Comparison of ENCODE assay signal across 21 cellular contexts in genomic region chr11:133443361-133443760, GRCh38.
"Had no signal": no experiment of that assay in that cellular context is flagged by ENCODE, and none has a peak within 500 bp of the region (broad histone marks: within the 10 kb centered on the region; RNA-seq: fewer than 3 reads in every experiment).

No MANE protein-coding gene starts in this region.

- H3K4me1 Mint-ChIP-seq: activated B cell treated with CpG ODN at 0.5 μM for 24 hours; activated CD4-positive, alpha-beta T cell treated with anti-CD3 and anti-CD28 coated beads, Interleukin-2, amount 10 ng/mL, durations not matched to agents 24 days and 14 days; activated naive CD4-positive, alpha-beta T cell treated with anti-CD3 and anti-CD28 coated beads, Interleukin-2, amount 10 ng/mL, durations not matched to agents 7 days and 5 days; activated naive CD8-positive, alpha-beta T cell treated with anti-CD3 and anti-CD28 coated beads, Interleukin-2, amount 50 U/mL, for 24 hours; natural killer cell; stimulated activated naive B cell treated with anti-CD40 and anti-IgM and Interleukin-4, amounts not matched to agents 10 μg/mL and 1 μg/mL and 100 μg/mL, for 72 hours had no signal

- H3K27me3 Mint-ChIP-seq: activated B cell treated with CpG ODN at 0.5 μM for 24 hours; activated CD4-positive, alpha-beta T cell treated with anti-CD3 and anti-CD28 coated beads, Interleukin-2, amount 10 ng/mL, durations not matched to agents 24 days and 14 days; activated CD8-positive, alpha-beta T cell treated with anti-CD3 and anti-CD28 coated beads for 36 hours; activated naive CD4-positive, alpha-beta T cell treated with anti-CD3 and anti-CD28 coated beads, Interleukin-2, amount 10 ng/mL, durations not matched to agents 7 days and 5 days; activated naive CD8-positive, alpha-beta T cell treated with anti-CD3 and anti-CD28 coated beads, Interleukin-2, amount 50 U/mL, for 24 hours; activated T-cell treated with anti-CD3 and anti-CD28 coated beads, Interleukin-2, amount 50 U/mL, for 24 hours; stimulated activated naive B cell treated with anti-CD40 and anti-IgM and Interleukin-4, amounts not matched to agents 10 μg/mL and 1 μg/mL and 100 μg/mL, for 72 hours had no signal

- H3K27ac ChIP-seq: ascending aorta, coronary artery, gastrocnemius medialis, left ventricle myocardium inferior, spleen, upper lobe of right lung had no signal

- H3K27ac Mint-ChIP-seq: activated B cell treated with CpG ODN at 0.5 μM for 24 hours; activated CD4-positive, alpha-beta T cell treated with anti-CD3 and anti-CD28 coated beads, Interleukin-2, amount 10 ng/mL, durations not matched to agents 24 days and 14 days; activated CD8-positive, alpha-beta T cell treated with anti-CD3 and anti-CD28 coated beads for 36 hours; activated naive CD4-positive, alpha-beta T cell treated with anti-CD3 and anti-CD28 coated beads, Interleukin-2, amount 10 ng/mL, durations not matched to agents 7 days and 5 days; activated naive CD8-positive, alpha-beta T cell treated with anti-CD3 and anti-CD28 coated beads, Interleukin-2, amount 50 U/mL, for 24 hours; activated T-cell treated with anti-CD3 and anti-CD28 coated beads, Interleukin-2, amount 50 U/mL, for 24 hours; natural killer cell; stimulated activated naive B cell treated with anti-CD40 and anti-IgM and Interleukin-4, amounts not matched to agents 10 μg/mL and 1 μg/mL and 100 μg/mL, for 72 hours had no signal

- DNase-seq: activated B cell treated with CpG ODN at 0.5 μM for 24 hours; activated CD4-positive, alpha-beta T cell treated with anti-CD3 and anti-CD28 coated beads, Interleukin-2, amount 10 ng/mL, durations not matched to agents 24 days and 14 days; activated CD8-positive, alpha-beta T cell treated with anti-CD3 and anti-CD28 coated beads for 36 hours; activated naive CD4-positive, alpha-beta T cell treated with anti-CD3 and anti-CD28 coated beads, Interleukin-2, amount 10 ng/mL, durations not matched to agents 7 days and 5 days; activated naive CD8-positive, alpha-beta T cell treated with anti-CD3 and anti-CD28 coated beads, Interleukin-2, amount 50 U/mL, for 24 hours; activated T-cell treated with anti-CD3 and anti-CD28 coated beads, Interleukin-2, amount 50 U/mL, for 24 hours; erythroblast; gastrocnemius medialis; head of caudate nucleus; kidney glomerular epithelial cell; left ventricle myocardium inferior; mesenchymal stem cell; natural killer cell; nucleus accumbens; posterior cingulate gyrus; retina; spleen; stimulated activated naive B cell treated with anti-CD40 and anti-IgM and Interleukin-4, amounts not matched to agents 10 μg/mL and 1 μg/mL and 100 μg/mL, for 72 hours; upper lobe of right lung had no signal

- H3K36me3 Mint-ChIP-seq: activated naive CD4-positive, alpha-beta T cell treated with anti-CD3 and anti-CD28 coated beads, Interleukin-2, amount 10 ng/mL, durations not matched to agents 7 days and 5 days; natural killer cell; stimulated activated naive B cell treated with anti-CD40 and anti-IgM and Interleukin-4, amounts not matched to agents 10 μg/mL and 1 μg/mL and 100 μg/mL, for 72 hours had no signal

- H3K27me3 ChIP-seq: ascending aorta, gastrocnemius medialis, spleen, upper lobe of right lung had no signal

- H3K9me3 Mint-ChIP-seq: activated CD4-positive, alpha-beta T cell treated with anti-CD3 and anti-CD28 coated beads, Interleukin-2, amount 10 ng/mL, durations not matched to agents 24 days and 14 days; activated naive CD4-positive, alpha-beta T cell treated with anti-CD3 and anti-CD28 coated beads, Interleukin-2, amount 10 ng/mL, durations not matched to agents 7 days and 5 days; activated T-cell treated with anti-CD3 and anti-CD28 coated beads, Interleukin-2, amount 50 U/mL, for 24 hours had no signal

- H3K4me3 ChIP-seq: ascending aorta, coronary artery, gastrocnemius medialis, left ventricle myocardium inferior, spleen, upper lobe of right lung had no signal

- H3K9me3 ChIP-seq: ascending aorta, gastrocnemius medialis, upper lobe of right lung had no signal

- H3K4me1 ChIP-seq: ascending aorta, gastrocnemius medialis, left ventricle myocardium inferior, spleen, upper lobe of right lung had no signal

- H3K36me3 ChIP-seq: ascending aorta, gastrocnemius medialis, left ventricle myocardium inferior, spleen, upper lobe of right lung had no signal

- ATAC-seq: activated CD8-positive, alpha-beta T cell treated with anti-CD3 and anti-CD28 coated beads for 36 hours; activated naive CD8-positive, alpha-beta T cell treated with anti-CD3 and anti-CD28 coated beads, Interleukin-2, amount 50 U/mL, for 24 hours; gastrocnemius medialis; natural killer cell; stimulated activated naive B cell treated with anti-CD40 and anti-IgM and Interleukin-4, amounts not matched to agents 10 μg/mL and 1 μg/mL and 100 μg/mL, for 72 hours; upper lobe of right lung had no signal

- H3K4me3 Mint-ChIP-seq: activated B cell treated with CpG ODN at 0.5 μM for 24 hours; activated CD4-positive, alpha-beta T cell treated with anti-CD3 and anti-CD28 coated beads, Interleukin-2, amount 10 ng/mL, durations not matched to agents 24 days and 14 days; activated CD8-positive, alpha-beta T cell treated with anti-CD3 and anti-CD28 coated beads for 36 hours; activated naive CD4-positive, alpha-beta T cell treated with anti-CD3 and anti-CD28 coated beads, Interleukin-2, amount 10 ng/mL, durations not matched to agents 7 days and 5 days; activated naive CD8-positive, alpha-beta T cell treated with anti-CD3 and anti-CD28 coated beads, Interleukin-2, amount 50 U/mL, for 24 hours; activated T-cell treated with anti-CD3 and anti-CD28 coated beads, Interleukin-2, amount 50 U/mL, for 24 hours; natural killer cell; stimulated activated naive B cell treated with anti-CD40 and anti-IgM and Interleukin-4, amounts not matched to agents 10 μg/mL and 1 μg/mL and 100 μg/mL, for 72 hours had no signal
